Comparison of ENCODE assay signal across 10 cellular contexts in genomic region chr15:40407343-40407990, GRCh38. TPM values are rescaled to one million over a fixed set of nuclear protein-coding genes. Genes with fewer than 3 reads are reported as not detected.
DNase-seq lines count a peak whose midpoint lies in the region; ATAC-seq, FAIRE-seq and TF ChIP-seq lines count a peak whose summit lies in the region.
"Had no signal": no experiment of that assay in that cellular context is flagged by ENCODE, and none has a peak within 500 bp of the region (broad histone marks: within the 10 kb centered on the region; RNA-seq: fewer than 3 reads in every experiment).

No MANE protein-coding gene starts in this region.

- no peak overlapping the region for H3K27ac ChIP-seq in CD4-positive, CD25-positive, alpha-beta regulatory T cell (ENCODE audit: insufficient read depth, low read length, poor library complexity, severe bottlenecking)
- H3K27ac ChIP-seq in GM12878 (ENCODE audit: control insufficient read depth, insufficient read depth): no peak overlapping the region; the same call in 1 of the 2 replicates

- intact Hi-C loops in GM12878 (cut with micrococcal nuclease; ENCODE audit: unreplicated experiment): no loop called here

- no peaks in the 10 kb centered on the region for H3K9me3 ChIP-seq in CD4-positive, CD25-positive, alpha-beta regulatory T cell (ENCODE audit: control insufficient read depth in 2 of 2, low read length in 2 of 2)
- H3K9me3 ChIP-seq in GM12878 (replicated peaks; ENCODE audit: control insufficient read depth, insufficient read depth, low read length): no peaks in the 10 kb centered on the region

- 17% methylated on average over 8 of the region's 8 CpGs for WGBS in GM12878 (ENCODE audit: insufficient coverage, insufficient replicate concordance, low lambda C conversion rate, missing lambda C conversion rate)

- CTCF ChIA-PET in GM12878 (lab: Yijun Ruan, JAX): interaction anchor here (0.7 to 6.3 kb wide), 11 partner anchors 10 to 359 kb away, joined by 3 to 47 read pairs (median 4); no protein-coding TSS in a partner anchor

- peak overlapping the region; percentile 51 for H3K4me2 ChIP-seq in GM12878 (ENCODE audit: control insufficient read depth, insufficient read depth)

- peaks cover 26% of the 10 kb centered on the region for H3K36me3 Mint-ChIP-seq in CD4-positive, CD25-positive, alpha-beta regulatory T cell

- SMC1A ChIA-PET in GM12878 (lab: Charles Lee; ENCODE audit: uncharacterized antibody, unreplicated experiment): interaction anchor here (0.7 to 3.3 kb wide), 9 partner anchors 9 to 134 kb away, joined by 3 to 29 read pairs (median 4); partner anchors contain the start of gene KNSTRN

- H3K79me2 ChIP-seq in GM12878 (ENCODE audit: control insufficient read depth, insufficient read depth, low read length): peaks cover 15% of the 10 kb centered on the region

- ATAC-seq in CD4-positive, CD25-positive, alpha-beta regulatory T cell (ENCODE audit: low read depth in 2 of 2): no peak
- ATAC-seq in GM19351 (IDR thresholded peaks at IDR 0.05; ENCODE audit: unreplicated experiment): peak; percentile 59
- peak; percentile 46 for ATAC-seq in HG03342 (IDR thresholded peaks at IDR 0.05; ENCODE audit: unreplicated experiment)
- ATAC-seq in GM12878: peak; percentile 70
- ATAC-seq in HG03025 (IDR thresholded peaks at IDR 0.05; ENCODE audit: low FRiP score, unreplicated experiment): no peak
- ATAC-seq: Panc1 had no signal

- peak overlapping the region; percentile 32 to 76 (median 56) for H3K27ac Mint-ChIP-seq in CD4-positive, CD25-positive, alpha-beta regulatory T cell

- no TSS peak for BruUV-seq in GM12878 (replicated peaks; lab: Mats Ljungman, UMichigan)

- FAIRE-seq in GM12878 (lab: Jason Lieb, UNC): peak; percentile 90
- FAIRE-seq: G401.6 had no signal

- no peak for TF ChIP-seq POLR2A in GM12878 (IDR thresholded peaks at IDR 0.05; ENCODE audit: low read depth, low read length)

- H3K27me3 Mint-ChIP-seq in CD4-positive, CD25-positive, alpha-beta regulatory T cell: no peaks in the 10 kb centered on the region

- H3K9me3 Mint-ChIP-seq in CD4-positive, CD25-positive, alpha-beta regulatory T cell: peaks cover 0 to 2% (median 0%) of the 10 kb centered on the region in 7 donors

- no peak for TF ChIP-seq RAD21 in GM12878 (IDR thresholded peaks at IDR 0.05; ENCODE audit: insufficient read depth, low read depth, low read length)

- RAD21 ChIA-PET in GM12878 (lab: Charles Lee; ENCODE audit: unreplicated experiment): interaction anchor here (0.6 to 2.9 kb wide), 10 partner anchors 9 to 1710 kb away, joined by 3 to 15 read pairs (median 3); partner anchors contain the start of genes BAHD1 and KNSTRN

- in situ Hi-C loops in GM12878 (cut with MboI): no loop called here

- POLR2A ChIA-PET in GM12878 (lab: Charles Lee): interaction anchor here (0.7 to 2.6 kb wide), 9 partner anchors 9 to 365 kb away, joined by 3 to 12 read pairs (median 4); partner anchors contain the start of genes BAHD1, CCDC32 and KNSTRN

- TF ChIP-seq EP300 in GM12878 (IDR thresholded peaks at IDR 0.05; ENCODE audit: borderline replicate concordance in 1 of 2, control insufficient read depth in 1 of 2, low read depth in 2 of 2, low read length in 2 of 2): no peak

- H3K4me3 ChIP-seq in CD4-positive, CD25-positive, alpha-beta regulatory T cell (ENCODE audit: low read depth, low read length): no peak overlapping the region
- peak overlapping the region; percentile 92 for H3K4me3 ChIP-seq in GM12878

- peaks cover 23% of the 10 kb centered on the region for H3K4me1 ChIP-seq in CD4-positive, CD25-positive, alpha-beta regulatory T cell (ENCODE audit: control insufficient read depth, insufficient read depth, low read length, poor library complexity, severe bottlenecking)
- peaks cover 32% of the 10 kb centered on the region for H3K4me1 ChIP-seq in GM12878 (ENCODE audit: control insufficient read depth, insufficient read depth, low read length)

- H3K9ac ChIP-seq in GM12878 (ENCODE audit: control insufficient read depth, insufficient read depth, low read length): no peak overlapping the region

- DNase-seq in CD4-positive, CD25-positive, alpha-beta regulatory T cell: no peak
- DNase-seq in GM12878 (ENCODE audit: low read depth, low spot score) (peak; percentile 55), NCI-H1092 (lab: John Stamatoyannopoulos, UW) (no peak), amniotic stem cell (lab: John Stamatoyannopoulos, UW) (no peak)
- DNase-seq in activated effector memory CD4-positive, alpha-beta T cell treated with Interleukin-2 at 50 U/mL for 16 hours: no peak

- TF ChIP-seq CTCF in GM12878 (IDR thresholded peaks at IDR 0.05 in 2 of 3, conservative IDR thresholded peaks at IDR 0.05 in 1 of 3; ENCODE audit: control insufficient read depth in 2 of 3, extremely low read depth in 1 of 3, insufficient read depth in 1 of 3, low read depth in 3 of 3, low read length in 3 of 3): no peak

- H3K36me3 ChIP-seq in CD4-positive, CD25-positive, alpha-beta regulatory T cell (ENCODE audit: control insufficient read depth, insufficient read depth, low read length): peaks cover 27% of the 10 kb centered on the region
- H3K36me3 ChIP-seq in GM12878 (ENCODE audit: control insufficient read depth in 2 of 2, insufficient read depth in 2 of 2, low read length in 1 of 2): peaks cover 11 to 15% of the 10 kb centered on the region in 2 experiments

- H3K27me3 ChIP-seq in CD4-positive, CD25-positive, alpha-beta regulatory T cell (ENCODE audit: control insufficient read depth, insufficient read depth, low read length): no peaks in the 10 kb centered on the region
- H3K27me3 ChIP-seq in GM12878 (replicated peaks in 1 of 2; ENCODE audit: control insufficient read depth in 2 of 2, insufficient read depth in 2 of 2, low read length in 1 of 2): no peaks in the 10 kb centered on the region

- peak overlapping the region; percentile 43 to 88 (median 58) for H3K4me3 Mint-ChIP-seq in CD4-positive, CD25-positive, alpha-beta regulatory T cell

- H2AFZ ChIP-seq in GM12878 (ENCODE audit: control insufficient read depth, low read depth, low read length): no peak overlapping the region

- peaks cover 10 to 43% (median 28%) of the 10 kb centered on the region in 4 donors for H3K4me1 Mint-ChIP-seq in CD4-positive, CD25-positive, alpha-beta regulatory T cell

- H4K20me1 ChIP-seq in GM12878 (ENCODE audit: control insufficient read depth, insufficient read depth): no peaks in the 10 kb centered on the region

RNA-seq across cellular contexts. Expression of gene IVD, which starts 1.9 kb away (rescaled TPM):
- 40.2 TPM for total RNA-seq in CD4-positive, CD25-positive, alpha-beta regulatory T cell
- polyA plus RNA-seq in CD4-positive, CD25-positive, alpha-beta regulatory T cell: 10 to 100 TPM; 25.0 to 36.3 (median 32.4) TPM
- 115 and 119 TPM in 2 replicates for total RNA-seq in GM12878 (2013; cell fraction: nucleolus; rRNA removed)
- total RNA-seq in GM12878 (2014; rRNA removed) (31.4 and 32.5 TPM in 2 replicates), GM12878 (2014; rRNA removed; fragmentation: Illumina TruSeq; extraction: Trizol) (23.3 and 25.3 TPM in 2 replicates), GM12878 (2021) (49.2 and 51.7 TPM in 2 replicates)
- polyA plus RNA-seq in GM12878 (2011; ENCODE audit: low read depth): 12.5 TPM
- polyA plus RNA-seq in GM12878 (2011; rRNA removed) (50.4 and 50.8 TPM in 2 replicates), GM12878 (2014; fragmentation: Illumina TruSeq; extraction: Trizol) (40.5 and 40.6 TPM in 2 replicates), GM12878 (2014; fragmentation: Nextera tagmentation; extraction: Ambion mirVana) (1 to 10 TPM; 5.3 to 8.2 TPM), GM12878 (2014; rRNA removed) (51.3 and 55.2 TPM in 2 replicates), GM12878 (2016; fragmentation: Nextera tagmentation; extraction: Ambion mirVana) (10 to 100 TPM; 57.7 to 59.8 TPM)
- polyA plus RNA-seq in GM12878 (2011; cell fraction: cytosol; rRNA removed): 71.6 and 81.3 TPM in 2 replicates
- 60.5 and 63.6 TPM in 2 replicates for polyA plus RNA-seq in GM12878 (2011; cell fraction: nucleus; rRNA removed)
- 23.5 and 29.0 TPM in 2 replicates for polyA plus RNA-seq in GM12878 (2012)
- polyA minus RNA-seq in GM12878 (2011; rRNA and poly(A)+ RNA removed): 52.2 and 73.8 TPM in 2 replicates
- polyA minus RNA-seq in GM12878 (2011; cell fraction: cytosol; rRNA and poly(A)+ RNA removed): 15.2 and 20.0 TPM in 2 replicates
- polyA minus RNA-seq in GM12878 (2011; cell fraction: nucleus; rRNA and poly(A)+ RNA removed): 34.6 and 52.5 TPM in 2 replicates

RNA-seq across cellular contexts. Expression of gene KNSTRN, which starts 24.9 kb away (rescaled TPM):
- 10.5 TPM for total RNA-seq in CD4-positive, CD25-positive, alpha-beta regulatory T cell
- polyA plus RNA-seq in CD4-positive, CD25-positive, alpha-beta regulatory T cell: 1 to 10 TPM; 3.3 to 6.1 (median 4.4) TPM
- 36.3 and 44.8 TPM in 2 replicates for total RNA-seq in GM12878 (2013; cell fraction: nucleolus; rRNA removed)
- 50.3 and 51.7 TPM in 2 replicates for total RNA-seq in GM12878 (2014; rRNA removed)
- 63.4 and 72.1 TPM in 2 replicates for total RNA-seq in GM12878 (2014; rRNA removed; fragmentation: Illumina TruSeq; extraction: Trizol)
- 38.1 and 39.4 TPM in 2 replicates for total RNA-seq in GM12878 (2021)
- polyA plus RNA-seq in GM12878 (2011; ENCODE audit: low read depth): 13.4 TPM
- polyA plus RNA-seq in GM12878 (2011; rRNA removed): 35.5 and 51.2 TPM in 2 replicates
- polyA plus RNA-seq in GM12878 (2011; cell fraction: cytosol; rRNA removed): 19.7 and 20.1 TPM in 2 replicates
- polyA plus RNA-seq in GM12878 (2011; cell fraction: nucleus; rRNA removed): 17.5 and 24.4 TPM in 2 replicates
- polyA plus RNA-seq in GM12878 (2012): 13.8 and 20.9 TPM in 2 replicates
- polyA plus RNA-seq in GM12878 (2014; fragmentation: Illumina TruSeq; extraction: Trizol): 57.5 and 60.4 TPM in 2 replicates
- polyA plus RNA-seq in GM12878 (2014; fragmentation: Nextera tagmentation; extraction: Ambion mirVana): 10 to 100 TPM; 30.3 to 37.3 TPM
- polyA plus RNA-seq in GM12878 (2014; rRNA removed): 41.8 and 42.6 TPM in 2 replicates
- 10 to 100 TPM; 63.3 to 64.5 TPM for polyA plus RNA-seq in GM12878 (2016; fragmentation: Nextera tagmentation; extraction: Ambion mirVana)
- polyA minus RNA-seq in GM12878 (2011; rRNA and poly(A)+ RNA removed): 38.5 and 53.4 TPM in 2 replicates
- 8.0 and 16.4 TPM in 2 replicates for polyA minus RNA-seq in GM12878 (2011; cell fraction: cytosol; rRNA and poly(A)+ RNA removed)
- polyA minus RNA-seq in GM12878 (2011; cell fraction: nucleus; rRNA and poly(A)+ RNA removed): 9.8 and 16.9 TPM in 2 replicates

RNA-seq across cellular contexts. Expression of gene BAHD1, which starts 33.3 kb away (rescaled TPM):
- 32.9 TPM for total RNA-seq in CD4-positive, CD25-positive, alpha-beta regulatory T cell
- 1 to 10 TPM; 1.3 to 1.6 (median 1.5) TPM for polyA plus RNA-seq in CD4-positive, CD25-positive, alpha-beta regulatory T cell
- total RNA-seq in GM12878 (2013; cell fraction: nucleolus; rRNA removed): 23.1 and 25.6 TPM in 2 replicates
- total RNA-seq in GM12878 (2014; rRNA removed) (9.0 and 11.7 TPM in 2 replicates), GM12878 (2014; rRNA removed; fragmentation: Illumina TruSeq; extraction: Trizol) (5.1 and 6.0 TPM in 2 replicates), GM12878 (2021) (21.7 and 21.8 TPM in 2 replicates)
- polyA plus RNA-seq in GM12878 (2011; ENCODE audit: low read depth): 7.0 TPM
- polyA plus RNA-seq in GM12878 (2011; rRNA removed) (4.5 and 5.6 TPM in 2 replicates), GM12878 (2014; fragmentation: Illumina TruSeq; extraction: Trizol) (5.3 and 9.6 TPM in 2 replicates), GM12878 (2014; fragmentation: Nextera tagmentation; extraction: Ambion mirVana) (under 1 TPM; 0.21 to 0.88 TPM), GM12878 (2014; rRNA removed) (11.3 and 13.5 TPM in 2 replicates), GM12878 (2016; fragmentation: Nextera tagmentation; extraction: Ambion mirVana) (1 to 10 TPM; 1.9 to 2.2 TPM)
- 6.5 and 7.4 TPM in 2 replicates for polyA plus RNA-seq in GM12878 (2011; cell fraction: cytosol; rRNA removed)
- 16.6 and 21.8 TPM in 2 replicates for polyA plus RNA-seq in GM12878 (2011; cell fraction: nucleus; rRNA removed)
- polyA plus RNA-seq in GM12878 (2012): 13.0 and 15.3 TPM in 2 replicates
- 5.5 and 9.1 TPM in 2 replicates for polyA minus RNA-seq in GM12878 (2011; rRNA and poly(A)+ RNA removed)
- 4.4 and 5.9 TPM in 2 replicates for polyA minus RNA-seq in GM12878 (2011; cell fraction: cytosol; rRNA and poly(A)+ RNA removed)
- 4.8 and 8.2 TPM in 2 replicates for polyA minus RNA-seq in GM12878 (2011; cell fraction: nucleus; rRNA and poly(A)+ RNA removed)

RNA-seq across cellular contexts. Expression of gene DISP2, which starts 49.4 kb away (rescaled TPM):
- 0.22 TPM for total RNA-seq in CD4-positive, CD25-positive, alpha-beta regulatory T cell
- under 1 TPM; 0.10 to 0.54 (median 0.21) TPM for polyA plus RNA-seq in CD4-positive, CD25-positive, alpha-beta regulatory T cell
- total RNA-seq in GM12878 (2013; cell fraction: nucleolus; rRNA removed): not detected in 2 replicates
- total RNA-seq in GM12878 (2014; rRNA removed): not detected in 2 replicates
- not detected in 2 replicates for total RNA-seq in GM12878 (2014; rRNA removed; fragmentation: Illumina TruSeq; extraction: Trizol)
- not detected in 2 replicates for total RNA-seq in GM12878 (2021)
- polyA plus RNA-seq in GM12878 (2011; ENCODE audit: low read depth): 0.01 TPM
- not detected in 2 replicates for polyA plus RNA-seq in GM12878 (2011; rRNA removed)
- polyA plus RNA-seq in GM12878 (2011; cell fraction: cytosol; rRNA removed): not detected in 2 replicates
- polyA plus RNA-seq in GM12878 (2011; cell fraction: nucleus; rRNA removed): 0.01 TPM in 1 of 2 replicates, not detected in the other
- polyA plus RNA-seq in GM12878 (2012): 0.01 and 0.25 TPM in 2 replicates
- polyA plus RNA-seq in GM12878 (2014; fragmentation: Illumina TruSeq; extraction: Trizol): 0.03 TPM in 1 of 2 replicates, not detected in the other
- under 1 TPM; under 0.01 to 0.20 TPM for polyA plus RNA-seq in GM12878 (2014; fragmentation: Nextera tagmentation; extraction: Ambion mirVana)
- 0.01 TPM in 1 of 2 replicates, not detected in the other for polyA plus RNA-seq in GM12878 (2014; rRNA removed)
- under 1 TPM in 1 of 2 experiments, not detected in 1; 0.12 TPM for polyA plus RNA-seq in GM12878 (2016; fragmentation: Nextera tagmentation; extraction: Ambion mirVana)
- under 0.01 TPM in 1 of 2 replicates, not detected in the other for polyA minus RNA-seq in GM12878 (2011; rRNA and poly(A)+ RNA removed)
- not detected in 2 replicates for polyA minus RNA-seq in GM12878 (2011; cell fraction: cytosol; rRNA and poly(A)+ RNA removed)
- not detected in 2 replicates for polyA minus RNA-seq in GM12878 (2011; cell fraction: nucleus; rRNA and poly(A)+ RNA removed)

RNA-seq across cellular contexts. Expression of gene PHGR1, which starts 56.6 kb away (rescaled TPM):
- not detected for total RNA-seq in CD4-positive, CD25-positive, alpha-beta regulatory T cell
- not detected for polyA plus RNA-seq in CD4-positive, CD25-positive, alpha-beta regulatory T cell
- total RNA-seq in GM12878 (2013; cell fraction: nucleolus; rRNA removed): not detected in 2 replicates
- total RNA-seq in GM12878 (2014; rRNA removed) (not detected in 2 replicates), GM12878 (2014; rRNA removed; fragmentation: Illumina TruSeq; extraction: Trizol) (not detected in 2 replicates), GM12878 (2021) (not detected in 2 replicates)
- not detected for polyA plus RNA-seq in GM12878 (2011; ENCODE audit: low read depth)
- polyA plus RNA-seq in GM12878 (2011; rRNA removed) (not detected in 2 replicates), GM12878 (2014; fragmentation: Illumina TruSeq; extraction: Trizol) (not detected in 2 replicates), GM12878 (2014; fragmentation: Nextera tagmentation; extraction: Ambion mirVana) (not detected), GM12878 (2014; rRNA removed) (not detected in 2 replicates), GM12878 (2016; fragmentation: Nextera tagmentation; extraction: Ambion mirVana) (not detected)
- not detected in 2 replicates for polyA plus RNA-seq in GM12878 (2011; cell fraction: cytosol; rRNA removed)
- not detected in 2 replicates for polyA plus RNA-seq in GM12878 (2011; cell fraction: nucleus; rRNA removed)
- polyA plus RNA-seq in GM12878 (2012): not detected in 2 replicates
- not detected in 2 replicates for polyA minus RNA-seq in GM12878 (2011; rRNA and poly(A)+ RNA removed)
- polyA minus RNA-seq in GM12878 (2011; cell fraction: cytosol; rRNA and poly(A)+ RNA removed): not detected in 2 replicates
- not detected in 2 replicates for polyA minus RNA-seq in GM12878 (2011; cell fraction: nucleus; rRNA and poly(A)+ RNA removed)

Comparison
In these comparisons a context has a peak if more than half of its experiments do, and no peak if none do; other contexts are left out.
1. ATAC-seq: peak in GM19351 (single experiment), HG03342 (single experiment) and GM12878 (single experiment); none in CD4-positive, CD25-positive, alpha-beta regulatory T cell (0 of 2) and HG03025 (single experiment).